Comparison of ENCODE assay signal across 9 cellular contexts in the genomic region with DNA sequence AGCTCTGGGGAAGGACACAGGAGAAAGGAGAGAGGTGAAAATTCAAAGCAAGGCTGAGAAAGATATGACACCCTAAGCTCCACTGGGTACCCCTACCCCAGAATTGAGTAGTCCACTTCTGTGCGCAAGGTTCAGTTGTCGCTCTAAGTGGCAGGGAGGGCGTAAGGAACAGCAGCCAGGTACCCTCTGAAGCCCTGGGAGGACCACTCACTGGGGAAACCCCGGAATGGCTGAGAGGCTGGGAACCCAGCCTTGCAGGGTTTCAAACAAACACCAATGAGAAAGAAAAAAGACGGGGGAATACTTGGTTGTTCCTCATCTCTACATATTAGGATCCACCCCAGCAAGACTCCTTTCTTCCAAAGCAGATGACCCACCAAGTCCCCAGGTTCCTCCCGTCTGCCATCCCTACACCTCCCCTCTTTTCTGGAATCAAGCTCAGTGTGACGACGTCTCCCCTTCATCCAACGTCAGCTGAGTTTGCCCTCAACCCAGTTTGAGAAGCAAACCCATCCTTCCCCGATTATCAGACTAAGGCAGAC.
DNase-seq lines count a peak whose midpoint lies in the region; ATAC-seq and TF ChIP-seq lines count a peak whose summit lies in the region.
"Had no signal": no experiment of that assay in that cellular context is flagged by ENCODE, and none has a peak within 500 bp of the region (broad histone marks: within the 10 kb centered on the region; RNA-seq: fewer than 3 reads in every experiment).

No MANE protein-coding gene starts in this region.

- H4K20me1 ChIP-seq in SU-DHL-6 (ENCODE audit: low read depth, low read length), result no peaks in the 10 kb centered on the region

- H3K36me3 ChIP-seq in SU-DHL-6 (ENCODE audit: low read length) (no peaks in the 10 kb centered on the region), rectal smooth muscle tissue (ENCODE audit: control insufficient read depth, insufficient read depth, low read length) (peaks cover 12% of the 10 kb centered on the region)

- DNase-seq in fibroblast of pulmonary artery (ENCODE audit: low read depth) (no peak), HK-2 (ENCODE audit: unreplicated experiment) (no peak), NCI-H526 (lab: John Stamatoyannopoulos, UW) (no peak)
- DNase-seq: hippocampal formation had no signal

- no peaks in the 10 kb centered on the region for H3K9me2 ChIP-seq in SU-DHL-6 (replicated peaks; ENCODE audit: insufficient read depth, low read length)

- H3K4me1 ChIP-seq in rectal smooth muscle tissue (ENCODE audit: control insufficient read depth, insufficient read depth, low read length), result peaks cover 10% of the 10 kb centered on the region

- H3F3A ChIP-seq in SU-DHL-6 (ENCODE audit: insufficient read depth), result no peaks in the 10 kb centered on the region

- ATAC-seq in GM19455 (IDR thresholded peaks at IDR 0.05; ENCODE audit: unreplicated experiment) (no peak), GM21576 (IDR thresholded peaks at IDR 0.05; ENCODE audit: unreplicated experiment) (no peak)

- TF ChIP-seq CTCF in SU-DHL-6 (IDR thresholded peaks at IDR 0.05; ENCODE audit: insufficient read depth, low read length, poor library complexity, severe bottlenecking), result no peak
- TF ChIP-seq CTCF in fibroblast of pulmonary artery (IDR thresholded peaks at IDR 0.05; ENCODE audit: low read length, missing control alignments), result no peak

- peak overlapping the region; percentile 98 for H3K4me2 ChIP-seq in SU-DHL-6 (ENCODE audit: low read depth, low read length, poor library complexity, severe bottlenecking)

- H3K79me2 ChIP-seq in SU-DHL-6 (ENCODE audit: insufficient read depth, low read length), result no peaks in the 10 kb centered on the region

- no peak overlapping the region for H3K27ac ChIP-seq in SU-DHL-6 (ENCODE audit: low read depth, low read length)
- peak overlapping the region; percentile 100 for H3K27ac ChIP-seq in rectal smooth muscle tissue (ENCODE audit: low read depth, low read length)

- H2AFZ ChIP-seq in SU-DHL-6 (ENCODE audit: low read depth, low read length, severe bottlenecking), result no peak overlapping the region

- H3K4me3 ChIP-seq in GM08714 (ENCODE audit: low read length) (peak overlapping the region; percentile 86), SU-DHL-6 (ENCODE audit: insufficient read depth, low read length, poor library complexity, severe bottlenecking) (peak overlapping the region; percentile 93), fibroblast of pulmonary artery (replicated peaks; ENCODE audit: low read depth, low read length) (peak overlapping the region; percentile 92), rectal smooth muscle tissue (ENCODE audit: low read length) (peak overlapping the region; percentile 98)

- H3K9ac ChIP-seq in SU-DHL-6 (ENCODE audit: low read length) (peak overlapping the region; percentile 73), rectal smooth muscle tissue (ENCODE audit: low read length) (peak overlapping the region; percentile 13)

- H3K27me3 ChIP-seq in SU-DHL-6 (ENCODE audit: low read length), result no peaks in the 10 kb centered on the region
- H3K27me3 ChIP-seq in rectal smooth muscle tissue (ENCODE audit: control insufficient read depth, insufficient read depth, low read length), result no peaks in the 10 kb centered on the region

- H3K9me3 ChIP-seq in SU-DHL-6 (ENCODE audit: insufficient read depth, low read length), result no peaks in the 10 kb centered on the region
